9 cellular contexts compared by ENCODE assay signal in the genomic region with DNA sequence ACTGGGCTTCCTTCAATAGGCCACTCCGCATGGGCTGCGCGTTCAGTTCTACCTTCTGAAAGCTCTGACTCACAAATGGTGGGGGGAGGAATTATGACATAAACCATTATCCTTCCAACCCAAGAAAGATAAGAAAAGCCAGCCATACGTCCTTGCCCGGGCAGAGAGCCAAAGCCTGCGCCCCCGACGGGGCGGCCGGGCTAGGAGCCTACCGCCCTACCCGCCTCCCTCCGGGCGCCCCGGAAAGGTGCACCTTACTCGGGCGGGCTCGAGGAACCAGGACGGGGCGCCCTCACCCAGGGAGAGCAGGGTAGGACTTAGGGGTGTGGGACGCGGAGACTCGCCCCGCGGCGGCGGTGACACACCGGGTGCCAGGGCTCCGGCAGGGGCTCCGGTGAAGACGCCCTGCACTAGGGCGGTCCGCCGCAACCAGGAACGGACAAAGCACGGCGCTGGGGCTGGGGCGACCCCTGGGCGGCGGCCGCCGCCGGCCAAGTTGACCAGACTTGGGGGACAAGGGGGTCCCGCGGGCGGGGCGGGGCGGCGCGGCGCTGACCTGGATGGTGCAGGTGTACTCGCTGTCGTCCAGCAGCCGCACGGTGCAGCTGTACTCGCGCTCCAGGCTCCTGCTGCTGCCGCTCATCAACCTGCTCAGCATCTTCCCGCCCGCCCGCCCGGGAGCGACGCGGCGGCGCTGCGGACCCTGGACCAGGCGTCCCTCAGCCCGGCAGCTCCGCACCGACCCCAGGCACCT. TPM values are rescaled to one million over a fixed set of nuclear protein-coding genes. Genes with fewer than 3 reads are reported as not detected.
A peak's percentile ranks its signal among the peaks of the same experiment; 100 is the strongest.
DNase-seq lines count a peak whose midpoint lies in the region; ATAC-seq and TF ChIP-seq lines count a peak whose summit lies in the region.
"Had no signal": no experiment of that assay in that cellular context is flagged by ENCODE, and none has a peak within 500 bp of the region (broad histone marks: within the 10 kb centered on the region; RNA-seq: fewer than 3 reads in every experiment).

No MANE protein-coding gene starts in this region.

- 0 out of 2 replicates have a peak overlapping the region, but pooled peaks have one; percentile 10 for H2BK20ac ChIP-seq in IMR-90 (ENCODE audit: low read depth, low read length)

- H3K4me1 ChIP-seq in CD8-positive, alpha-beta memory T cell (ENCODE audit: insufficient read depth, low read length) = peaks cover 17% of the 10 kb centered on the region
- H3K4me1 ChIP-seq in IMR-90 (ENCODE audit: control insufficient read depth, insufficient read depth, low read length) (no peaks in the 10 kb centered on the region; the same call in 1 of the 2 replicates), right lobe of liver (peaks cover 0 to 13% (median 3%) of the 10 kb centered on the region in 4 donors)

- peak overlapping the region; percentile 90 for H3K4me2 ChIP-seq in IMR-90 (ENCODE audit: low read depth, low read length)

- H4K8ac ChIP-seq in IMR-90 (ENCODE audit: low read depth in 2 of 2, low read length in 2 of 2) = no peak overlapping the region

- peak overlapping the region; percentile 98 for H2AFZ ChIP-seq in IMR-90 (replicated peaks; ENCODE audit: low read length, poor library complexity)

- intact Hi-C loops in IMR-90 (cut with micrococcal nuclease) (loop anchor here (10.0 kb wide), 1 partner anchor 90 kb away; no protein-coding TSS in a partner anchor), right lobe of liver (cut with DNase I) (no loop called here)

- no peaks in the 10 kb centered on the region for H4K20me1 ChIP-seq in IMR-90 (ENCODE audit: insufficient read depth, low read length)

- peaks cover 17 to 24% (median 20%) of the 10 kb centered on the region in 3 donors for H3K4me1 Mint-ChIP-seq in CD8-positive, alpha-beta memory T cell

- H2AK5ac ChIP-seq in IMR-90 (ENCODE audit: low read depth, low read length) = no peak overlapping the region

- peaks cover 41% of the 10 kb centered on the region for H3K27me3 ChIP-seq in CD8-positive, alpha-beta memory T cell (ENCODE audit: insufficient read depth, low read length, poor library complexity, severe bottlenecking)
- no peaks in the 10 kb centered on the region for H3K27me3 ChIP-seq in IMR-90 (ENCODE audit: control insufficient read depth, insufficient read depth, low read length)
- peaks cover 0 to 32% of the 10 kb centered on the region in 2 donors for H3K27me3 ChIP-seq in right lobe of liver

- BruUV-seq in IMR-90 (replicated peaks; lab: Mats Ljungman, UMichigan) = no TSS peak

- peaks cover 0 to 3% (median 0%) of the 10 kb centered on the region in 3 donors for H3K36me3 Mint-ChIP-seq in CD8-positive, alpha-beta memory T cell

- POLR2A ChIA-PET in CD8-positive, alpha-beta memory T cell (lab: Charles Lee) = no interaction called here
- POLR2A ChIA-PET in IMR-90 (lab: Charles Lee; ENCODE audit: unreplicated experiment) = no interaction called here

- in situ Hi-C loops in IMR-90 (cut with MboI; ENCODE audit: low sequenced_read_pairs) = no loop called here

- H3K4me3 Mint-ChIP-seq in CD8-positive, alpha-beta memory T cell = peak overlapping the region; percentile 80 to 92 (median 89)

- no peak overlapping the region for H3K56ac ChIP-seq in IMR-90 (ENCODE audit: extremely low read depth, insufficient read depth, low read length)

- no peaks in the 10 kb centered on the region for H3K9me3 ChIP-seq in CD8-positive, alpha-beta memory T cell (ENCODE audit: low read length)
- no peaks in the 10 kb centered on the region for H3K9me3 ChIP-seq in IMR-90 (ENCODE audit: control insufficient read depth, insufficient read depth, low read length)
- H3K9me3 ChIP-seq in right lobe of liver = no peaks in the 10 kb centered on the region

- H3K27me3 Mint-ChIP-seq in CD8-positive, alpha-beta memory T cell = peaks cover 40 to 80% of the 10 kb centered on the region in 2 donors

- peak overlapping the region; percentile 48; the same call in 1 of the 3 replicates for H2BK15ac ChIP-seq in IMR-90 (ENCODE audit: low read depth, low read length)

- TF ChIP-seq POLR2A in IMR-90 (IDR thresholded peaks at IDR 0.05; ENCODE audit: low read depth, low read length) (no peak), right lobe of liver (IDR thresholded peaks at IDR 0.05) (no peak)

- peak overlapping the region; percentile 17; the same call in 1 of the 2 replicates for H2BK120ac ChIP-seq in IMR-90 (ENCODE audit: low read depth, low read length)

- no peak overlapping the region for H3K18ac ChIP-seq in IMR-90 (ENCODE audit: low read depth, low read length)

- H4K5ac ChIP-seq in IMR-90 (ENCODE audit: low read depth, low read length) = no peak overlapping the region

- peak overlapping the region; percentile 38; the same call in 1 of the 2 replicates for H3K4ac ChIP-seq in IMR-90 (ENCODE audit: low read depth, low read length)

- DNase-seq in CD8-positive, alpha-beta memory T cell = peak; percentile 2 to 53 (median 28)
- peak; percentile 85 for DNase-seq in IMR-90
- DNase-seq in activated CD4-positive, alpha-beta T cell treated with anti-CD3 and anti-CD28 coated beads for 1 hour = peak; percentile 12
- DNase-seq in choroid plexus epithelial cell (ENCODE audit: low read depth) = peak; percentile 79
- peak in 1 of 3 donors; percentile 23 for DNase-seq in right lobe of liver
- peak; percentile 25 to 29 for DNase-seq in stimulated activated CD4-positive, alpha-beta T cell treated with anti-CD3 and anti-CD28 coated beads, Interleukin-4, amount 100 ng/mL, for 48 hours (ENCODE audit: low read depth in 2 of 2)
- DNase-seq in DMS153 (lab: John Stamatoyannopoulos, UW) = no peak

- peak overlapping the region in 2 of 8 donors; percentile 47 to 56 for H3K27ac Mint-ChIP-seq in CD8-positive, alpha-beta memory T cell

- ATAC-seq in GM21515 (IDR thresholded peaks at IDR 0.05; ENCODE audit: unreplicated experiment) = peak; percentile 27
- ATAC-seq in IMR-90 (ENCODE audit: low read depth) = peak; percentile 55
- peak in 3 of 4 donors; percentile 5 to 47 (median 43) for ATAC-seq in right lobe of liver

- H4K91ac ChIP-seq in IMR-90 (ENCODE audit: insufficient read depth, low read depth, low read length) = no peak overlapping the region

- peaks cover 10 to 19% of the 10 kb centered on the region in 2 experiments for H3K79me1 ChIP-seq in IMR-90 (ENCODE audit: low read depth in 1 of 2, low read length in 2 of 2)

- no peak overlapping the region for H2BK5ac ChIP-seq in IMR-90 (ENCODE audit: low read depth, low read length, poor library complexity, severe bottlenecking)

- peaks cover 0 to 4% (median 0%) of the 10 kb centered on the region in 5 donors for H3K9me3 Mint-ChIP-seq in CD8-positive, alpha-beta memory T cell

- peak overlapping the region; percentile 79 for H3K23ac ChIP-seq in IMR-90 (ENCODE audit: low read depth, low read length)

- TF ChIP-seq CTCF in IMR-90 (conservative IDR thresholded peaks at IDR 0.05; ENCODE audit: low read depth, low read length) (0 out of 2 replicates have a peak, but pooled peaks have one; percentile 7), choroid plexus epithelial cell (conservative IDR thresholded peaks at IDR 0.05; ENCODE audit: low read depth, low read length) (no peak), right lobe of liver (IDR thresholded peaks at IDR 0.05) (no peak)

- no peak overlapping the region for H3K27ac ChIP-seq in CD8-positive, alpha-beta memory T cell (ENCODE audit: low read depth, low read length)
- H3K27ac ChIP-seq in IMR-90 (ENCODE audit: insufficient read depth, low read length) = no peak overlapping the region; the same call in 1 of the 2 replicates
- no peak overlapping the region for H3K27ac ChIP-seq in right lobe of liver

- peak overlapping the region; percentile 59 for H3K14ac ChIP-seq in IMR-90 (replicated peaks; ENCODE audit: low read depth, low read length)

- 1% methylated on average over 41 of the region's 72 CpGs; no CpG with 5 or more reads in 1 of the 2 experiments for WGBS in IMR-90 (ENCODE audit: extremely low coverage in 2 of 2, insufficient read length in 1 of 2), 2 experiments
- WGBS in right lobe of liver (ENCODE audit: insufficient coverage, low coverage, low lambda C conversion rate, missing lambda C conversion rate) = 6% methylated on average over 7 of the region's 72 CpGs

- no peak overlapping the region for H3K4me3 ChIP-seq in CD8-positive, alpha-beta memory T cell (ENCODE audit: low read length)
- peak overlapping the region; percentile 65 for H3K4me3 ChIP-seq in IMR-90 (ENCODE audit: insufficient read depth, low read depth, low read length)
- H3K4me3 ChIP-seq in choroid plexus epithelial cell (ENCODE audit: low read depth, low read length) = peak overlapping the region; percentile 80
- H3K4me3 ChIP-seq in right lobe of liver = peak overlapping the region; percentile 14 to 44 (median 21)

- peak overlapping the region; percentile 34; the same call in 1 of the 2 replicates for H3K9ac ChIP-seq in IMR-90 (ENCODE audit: low read depth, low read length)

- CTCF ChIA-PET in CD8-positive, alpha-beta memory T cell (lab: Charles Lee) = no interaction called here
- CTCF ChIA-PET in IMR-90 (lab: Yijun Ruan, JAX) = interaction anchor here (1.3 kb wide), 1 partner anchor 9 kb away, joined by 3 read pairs; no protein-coding TSS in a partner anchor

- H3K36me3 ChIP-seq in CD8-positive, alpha-beta memory T cell (ENCODE audit: insufficient read depth, low read length) = no peaks in the 10 kb centered on the region
- H3K36me3 ChIP-seq in IMR-90 (ENCODE audit: control insufficient read depth, insufficient read depth, low read length) (no peaks in the 10 kb centered on the region), right lobe of liver (no peaks in the 10 kb centered on the region)

- H3K9me1 ChIP-seq in IMR-90 (ENCODE audit: insufficient read depth, low read length) = no peaks in the 10 kb centered on the region

- dilution Hi-C loops in IMR-90 (cut with HindIII; ENCODE audit: low sequenced_read_pairs, unreplicated experiment) = no loop called here

- TF ChIP-seq RAD21 in IMR-90 (IDR thresholded peaks at IDR 0.05; ENCODE audit: low read length) = peak; percentile 11; the same call in 1 of the 2 replicates

- peak overlapping the region; percentile 88 for H2AK9ac ChIP-seq in IMR-90 (replicated peaks; ENCODE audit: low read depth, low read length, poor library complexity)

TF ChIP-seq in IMR-90, 13 proteins besides CTCF, POLR2A, EP300 and RAD21:
- 0 out of 2 replicates have a peak, but pooled peaks have one; percentile 6 for TF ChIP-seq MAZ (IDR thresholded peaks at IDR 0.05; ENCODE audit: borderline replicate concordance, low read depth, low read length)
- no peak for TF ChIP-seq RFX5 (IDR thresholded peaks at IDR 0.05; ENCODE audit: low read depth, low read length)
- peak; percentile 42; the same call in 1 of the 2 replicates for TF ChIP-seq FOS (IDR thresholded peaks at IDR 0.05; ENCODE audit: low read depth, low read length)
TF ChIP-seq in IMR-90: peak in this region for 2.

RNA-seq across cellular contexts. Expression of gene FRMD5, which starts 0.5 kb away (rescaled TPM):
- under 1 TPM; 0.28 to 0.44 TPM for total RNA-seq in CD8-positive, alpha-beta memory T cell
- polyA plus RNA-seq in CD8-positive, alpha-beta memory T cell = 0.37 TPM
- total RNA-seq in IMR-90 (2012; rRNA removed) = 5.4 and 5.6 TPM in 2 replicates
- 4.1 and 4.8 TPM in 2 replicates for polyA plus RNA-seq in IMR-90 (2012; rRNA removed)
- 3.5 and 3.9 TPM in 2 replicates for polyA plus RNA-seq in IMR-90 (2012; cell fraction: cytosol; rRNA removed)
- 9.0 and 13.8 TPM in 2 replicates for polyA plus RNA-seq in IMR-90 (2012; cell fraction: nucleus; rRNA removed; ENCODE audit: low replicate concordance)
- not detected for total RNA-seq in right lobe of liver
- total RNA-seq: NCI-H460 had no signal
